ENCODE assay signal across 8 cellular contexts in the genomic region with DNA sequence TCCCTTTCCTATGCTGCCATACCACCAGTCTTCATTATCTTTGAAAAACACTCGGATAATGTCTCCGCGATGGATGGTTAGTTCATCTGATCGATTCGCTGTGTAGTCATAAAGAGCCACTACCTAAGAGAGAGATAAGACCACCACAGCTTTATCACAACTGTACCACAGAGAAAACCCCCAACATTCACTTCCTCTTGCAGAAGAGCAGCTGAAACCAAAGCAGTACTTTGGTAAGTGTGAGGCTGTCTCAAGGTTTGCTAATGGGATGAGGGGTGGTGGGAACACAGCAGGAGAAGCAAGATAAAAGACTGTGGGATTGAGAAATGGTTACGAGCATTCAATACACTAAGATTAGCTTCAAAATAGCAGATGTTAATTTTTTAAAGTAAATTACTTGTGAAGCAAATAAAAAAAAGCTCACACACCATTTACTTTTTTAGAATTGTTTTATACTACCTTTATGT.
A peak's percentile ranks its signal among the peaks of the same experiment; 100 is the strongest.
DNase-seq lines count a peak whose midpoint lies in the region; ATAC-seq, FAIRE-seq and TF ChIP-seq lines count a peak whose summit lies in the region.

No MANE protein-coding gene starts in this region.

- no peak for FAIRE-seq in RCC 7860 (lab: Jason Lieb, UNC)

- TF ChIP-seq POLR2A in gastrocnemius medialis (IDR thresholded peaks at IDR 0.05), result no peak

- no peaks in the 10 kb centered on the region for H3K27me3 Mint-ChIP-seq in effector memory CD8-positive, alpha-beta T cell

- H3K27ac Mint-ChIP-seq in effector memory CD8-positive, alpha-beta T cell, result no peak overlapping the region

- TF ChIP-seq CTCF in foreskin keratinocyte (conservative IDR thresholded peaks at IDR 0.05) (no peak), gastrocnemius medialis (IDR thresholded peaks at IDR 0.05 in 4 of 5, conservative IDR thresholded peaks at IDR 0.05 in 1 of 5) (no peak)

- no peak overlapping the region for H3K4me3 Mint-ChIP-seq in effector memory CD8-positive, alpha-beta T cell

- no peaks in the 10 kb centered on the region for H3K9me3 ChIP-seq in gastrocnemius medialis

- H3K4me1 ChIP-seq in foreskin keratinocyte (no peaks in the 10 kb centered on the region), gastrocnemius medialis (peaks cover 0 to 7% of the 10 kb centered on the region in 2 donors)

- H3K4me3 ChIP-seq in Jurkat, Clone E6-1 (ENCODE audit: low read length), result no peak overlapping the region
- no peak overlapping the region for H3K4me3 ChIP-seq in gastrocnemius medialis

- in situ Hi-C loops in gastrocnemius medialis (cut with MboI; ENCODE audit: low sequenced_read_pairs in 4 of 4), result no loop called here

- H3K36me3 ChIP-seq in gastrocnemius medialis, result no peaks in the 10 kb centered on the region

- DNase-seq in Jurkat, Clone E6-1 (ENCODE audit: low read depth, low spot score), result peak; percentile 100
- no peak for DNase-seq in effector memory CD8-positive, alpha-beta T cell
- DNase-seq in mesenteric fat pad (ENCODE audit: low spot score) (no peak), RCC 7860 (ENCODE audit: low spot score) (no peak), foreskin keratinocyte (no peak), gastrocnemius medialis (no peak)

- no peaks in the 10 kb centered on the region for H3K27me3 ChIP-seq in foreskin keratinocyte
- no peaks in the 10 kb centered on the region for H3K27me3 ChIP-seq in gastrocnemius medialis

- no peaks in the 10 kb centered on the region for H3K36me3 Mint-ChIP-seq in effector memory CD8-positive, alpha-beta T cell (ENCODE audit: insufficient read depth)

- H3K27ac ChIP-seq in foreskin keratinocyte (no peak overlapping the region), gastrocnemius medialis (no peak overlapping the region)

- intact Hi-C loops in gastrocnemius medialis (cut with DNase I; ENCODE audit: low total_unique reads), result no loop called here

- H3K4me1 Mint-ChIP-seq in effector memory CD8-positive, alpha-beta T cell (ENCODE audit: low read depth in 2 of 2), result peaks cover 3 to 8% of the 10 kb centered on the region in 2 donors

- ATAC-seq in GM18502 (IDR thresholded peaks at IDR 0.05; ENCODE audit: poor library complexity, unreplicated experiment) (peak; percentile 97), GM21825 (IDR thresholded peaks at IDR 0.05; ENCODE audit: unreplicated experiment) (peak; percentile 96), foreskin keratinocyte (no peak), gastrocnemius medialis (no peak)
- ATAC-seq in effector memory CD8-positive, alpha-beta T cell (replicated peaks), result peak; percentile 67

- H3K9me3 Mint-ChIP-seq in effector memory CD8-positive, alpha-beta T cell, result no peaks in the 10 kb centered on the region

Comparison
In these comparisons a context has a peak if more than half of its experiments do, and no peak if none do; other contexts are left out.
1. ATAC-seq: peak in GM18502 (single experiment), GM21825 (single experiment) and effector memory CD8-positive, alpha-beta T cell (single experiment); none in foreskin keratinocyte (single experiment) and gastrocnemius medialis (0 of 2).